Comparison of ENCODE assay signal across 12 cellular contexts in the genomic region with DNA sequence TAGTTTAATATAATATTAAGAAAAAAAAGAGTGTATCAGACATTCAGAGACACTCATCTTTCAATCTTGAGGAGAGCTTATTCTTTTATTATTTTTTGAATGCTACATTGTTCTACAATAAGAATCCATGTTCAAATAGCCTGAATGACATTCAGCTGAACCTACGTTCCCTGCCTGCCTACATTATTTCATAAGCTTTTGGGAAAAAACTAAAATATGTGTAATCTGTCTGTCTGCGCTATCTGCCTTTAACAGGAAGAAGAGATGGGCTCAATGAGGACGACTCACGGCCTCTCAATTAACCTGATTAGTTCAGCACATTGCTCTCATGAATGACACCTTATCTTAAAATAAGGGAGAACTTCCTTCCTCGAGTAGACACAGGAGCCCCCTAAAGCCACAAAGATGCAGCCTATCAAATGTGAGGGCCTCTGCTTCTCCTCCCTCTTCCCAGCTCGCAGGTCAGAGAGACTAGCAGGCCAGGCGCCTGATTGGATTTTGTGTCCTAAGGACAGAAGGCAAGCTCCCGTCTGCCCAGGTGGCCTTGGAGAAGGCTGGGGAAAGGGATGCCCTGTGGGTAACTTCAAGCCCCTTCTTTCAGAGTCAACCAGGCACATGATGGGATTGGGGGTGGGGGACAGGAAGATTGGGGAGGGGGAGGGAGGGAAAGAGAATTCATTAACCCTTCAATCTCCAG. TPM values are rescaled to one million over a fixed set of nuclear protein-coding genes. Genes with fewer than 3 reads are reported as not detected.
DNase-seq lines count a peak whose midpoint lies in the region; ATAC-seq, FAIRE-seq and TF ChIP-seq lines count a peak whose summit lies in the region.
"Had no signal": no experiment of that assay in that cellular context is flagged by ENCODE, and none has a peak within 500 bp of the region (broad histone marks: within the 10 kb centered on the region; RNA-seq: fewer than 3 reads in every experiment).

No MANE protein-coding gene starts in this region.

- H3K4me1 ChIP-seq in adrenal gland (replicated peaks in 1 of 2) (no peaks in the 10 kb centered on the region), skeletal muscle satellite cell (ENCODE audit: control insufficient read depth, insufficient read depth, low read length) (peaks cover 45% of the 10 kb centered on the region), HepG2 (ENCODE audit: insufficient read depth, low read length) (no peaks in the 10 kb centered on the region)

- no peak for ATAC-seq in HepG2
- ATAC-seq: activated naive CD8-positive, alpha-beta T cell treated with anti-CD3 and anti-CD28 coated beads, Interleukin-2, amount 50 U/mL, for 24 hours had no signal

- H3K4me2 ChIP-seq in skeletal muscle satellite cell (ENCODE audit: low read length) = peak overlapping the region; percentile 71
- H3K4me2 ChIP-seq in HepG2 (ENCODE audit: low read depth, low read length) = no peak overlapping the region

- POLR2A ChIA-PET in HepG2 (lab: Yijun Ruan, JAX) = no interaction called here

- no peak overlapping the region for H2AFZ ChIP-seq in HepG2 (ENCODE audit: low read length)

- no peaks in the 10 kb centered on the region for H3K27me3 ChIP-seq in adrenal gland
- H3K27me3 ChIP-seq in skeletal muscle satellite cell (ENCODE audit: control insufficient read depth, insufficient read depth, low read length) = no peaks in the 10 kb centered on the region
- H3K27me3 ChIP-seq in HepG2 (ENCODE audit: control insufficient read depth in 1 of 2, insufficient read depth in 2 of 2, low read length in 2 of 2) = peaks cover 0 to 17% of the 10 kb centered on the region in 2 experiments; a peak in 1 of 5 replicates

- no peaks in the 10 kb centered on the region for H4K20me1 ChIP-seq in HepG2 (ENCODE audit: insufficient read depth, low read length)

- no TSS peak for BruUV-seq in HepG2 (replicated peaks; lab: Mats Ljungman, UMichigan)

- DNase-seq in ELF-1 (ENCODE audit: low read depth, low spot score) (peak; percentile 41), adrenal gland (no peak), iPS DF 19.7 (ENCODE audit: low read depth, low spot score) (peak; percentile 33), foreskin melanocyte (no peak), head of caudate nucleus (no peak), NCI-H187 treated with DMSO at 0.1 percent for 48 hours (lab: John Stamatoyannopoulos, UW) (no peak), HepG2 (ENCODE audit: low spot score) (no peak)
- DNase-seq: activated CD4-positive, alpha-beta memory T cell treated with anti-CD3 and anti-CD28 coated beads for 36 hours; activated naive CD8-positive, alpha-beta T cell treated with anti-CD3 and anti-CD28 coated beads, Interleukin-2, amount 50 U/mL, for 24 hours; Calu3; NCI-H1417 had no signal

- no peak for TF ChIP-seq EP300 in HepG2 (IDR thresholded peaks at IDR 0.05; ENCODE audit: low read depth in 2 of 2, low read length in 2 of 2)
- no peak for TF ChIP-seq EP300 in HepG2 (CRISPR knock-in tag; IDR thresholded peaks at IDR 0.05; ENCODE audit: borderline replicate concordance)

- CTCF ChIA-PET in HepG2 (lab: Yijun Ruan, JAX; ENCODE audit: low intra/inter-chr PET ratio, low total read pairs) = no interaction called here

- intact Hi-C loops in adrenal gland (cut with DNase I) (no loop called here), head of caudate nucleus (cut with DNase I) (no loop called here), HepG2 (cut with micrococcal nuclease; ENCODE audit: unreplicated experiment) (no loop called here)

- WGBS in adrenal gland, 4 donors = 41 to 45% (median 44%) methylated on average over 8 of the region's 8 CpGs
- 17% methylated on average over 7 of the region's 8 CpGs for WGBS in HepG2 (ENCODE audit: low lambda C conversion rate)

- H3K36me3 ChIP-seq in adrenal gland (replicated peaks in 1 of 2) (no peaks in the 10 kb centered on the region), skeletal muscle satellite cell (ENCODE audit: insufficient read depth, low read length) (no peaks in the 10 kb centered on the region), HepG2 (replicated peaks in 1 of 2; ENCODE audit: control insufficient read depth in 1 of 2, insufficient read depth in 2 of 2, low read length in 2 of 2) (no peaks in the 10 kb centered on the region)

- H3K9me3 ChIP-seq in adrenal gland (replicated peaks in 1 of 3) (no peaks in the 10 kb centered on the region), skeletal muscle satellite cell (replicated peaks; ENCODE audit: low read length) (no peaks in the 10 kb centered on the region), HepG2 (ENCODE audit: low read length) (no peaks in the 10 kb centered on the region)

- H3K79me2 ChIP-seq in HepG2 (ENCODE audit: insufficient read depth, low read length) = no peaks in the 10 kb centered on the region

- no peak for TF ChIP-seq RAD21 in HepG2 (CRISPR knock-in tag; IDR thresholded peaks at IDR 0.05)

- H3K27ac ChIP-seq in adrenal gland = peak overlapping the region in 3 of 5 donors; percentile 32 to 61 (median 55)
- no peak overlapping the region for H3K27ac ChIP-seq in HepG2 (ENCODE audit: extremely low read length, insufficient read depth, low read length)

- H3K4me3 ChIP-seq in adrenal gland = peak overlapping the region in 1 of 4 donors; percentile 22
- peak overlapping the region; percentile 44 for H3K4me3 ChIP-seq in skeletal muscle satellite cell (ENCODE audit: low read length)
- no peak overlapping the region for H3K4me3 ChIP-seq in HepG2 (replicated peaks in 1 of 3; ENCODE audit: insufficient read depth in 1 of 3, low read depth in 2 of 3, low read length in 3 of 3)

- TF ChIP-seq POLR2A in adrenal gland (IDR thresholded peaks at IDR 0.05) = no peak
- no peak for TF ChIP-seq POLR2A in HepG2 (IDR thresholded peaks at IDR 0.05; ENCODE audit: insufficient read depth in 1 of 2, low read depth in 2 of 2, low read length in 2 of 2)

- FAIRE-seq in HepG2 (lab: Jason Lieb, UNC) = no peak

- in situ Hi-C loops in HepG2 (cut with HindIII; ENCODE audit: extremely low pct_ligation_motif_present, low pct_unique_long_range_greater_than_20kb) = no loop called here

- no peak for TF ChIP-seq CTCF in adrenal gland (IDR thresholded peaks at IDR 0.05)
- no peak for TF ChIP-seq CTCF in HepG2 (CRISPR knock-in tag; IDR thresholded peaks at IDR 0.05)

- H3K9ac ChIP-seq in skeletal muscle satellite cell (ENCODE audit: low read depth, low read length) (peak overlapping the region; percentile 75), HepG2 (ENCODE audit: insufficient read depth, low read depth, low read length) (no peak overlapping the region)

TF ChIP-seq in HepG2, 621 proteins besides CTCF, POLR2A, EP300 and RAD21 (continues in another document):
- TF ChIP-seq GABPA (IDR thresholded peaks at IDR 0.05; ENCODE audit: low read depth, low read length) (no peak), GABPA (CRISPR knock-in tag; IDR thresholded peaks at IDR 0.05; ENCODE audit: low read depth) (no peak), SMC3 (IDR thresholded peaks at IDR 0.05; ENCODE audit: low read length) (no peak), NCOR1 (IDR thresholded peaks at IDR 0.05; ENCODE audit: borderline replicate concordance, low read length) (no peak), ATF7-NPFF (CRISPR knock-in tag; IDR thresholded peaks at IDR 0.05; ENCODE audit: low read depth) (no peak), ZNF138 (CRISPR knock-in tag; IDR thresholded peaks at IDR 0.05; ENCODE audit: low read depth) (no peak)
- TF ChIP-seq, protein P1, sequence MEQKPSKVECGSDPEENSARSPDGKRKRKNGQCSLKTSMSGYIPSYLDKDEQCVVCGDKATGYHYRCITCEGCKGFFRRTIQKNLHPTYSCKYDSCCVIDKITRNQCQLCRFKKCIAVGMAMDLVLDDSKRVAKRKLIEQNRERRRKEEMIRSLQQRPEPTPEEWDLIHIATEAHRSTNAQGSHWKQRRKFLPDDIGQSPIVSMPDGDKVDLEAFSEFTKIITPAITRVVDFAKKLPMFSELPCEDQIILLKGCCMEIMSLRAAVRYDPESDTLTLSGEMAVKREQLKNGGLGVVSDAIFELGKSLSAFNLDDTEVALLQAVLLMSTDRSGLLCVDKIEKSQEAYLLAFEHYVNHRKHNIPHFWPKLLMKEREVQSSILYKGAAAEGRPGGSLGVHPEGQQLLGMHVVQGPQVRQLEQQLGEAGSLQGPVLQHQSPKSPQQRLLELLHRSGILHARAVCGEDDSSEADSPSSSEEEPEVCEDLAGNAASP (CRISPR knock-in tag; IDR thresholded peaks at IDR 0.05; ENCODE audit: borderline replicate concordance) = no peak

RNA-seq across cellular contexts. Expression of gene EBF1, which starts 37.7 kb away (rescaled TPM):
- total RNA-seq in adrenal gland = 10 to 100 TPM in 2 of 8 donors, 1 to 10 TPM in 6; 4.0 to 12.2 (median 8.2) TPM
- 1 to 10 TPM; 2.6 to 7.3 (median 5.2) TPM for polyA plus RNA-seq in adrenal gland
- 20.0 and 21.2 TPM in 2 replicates for total RNA-seq in skeletal muscle satellite cell (2012; rRNA removed)
- total RNA-seq in HepG2 (2016; rRNA removed; fragmentation: Illumina TruSeq; extraction: Trizol) = not detected in 2 replicates
- total RNA-seq in HepG2 (2016; cell fraction: cytosol; rRNA removed; fragmentation: Illumina TruSeq; extraction: Trizol; ENCODE audit: low read depth) = not detected in 2 replicates
- total RNA-seq in HepG2 (2016; cell fraction: insoluble cytoplasmic fraction; rRNA removed; fragmentation: Illumina TruSeq; extraction: Trizol) = not detected in 2 replicates
- total RNA-seq in HepG2 (2016; cell fraction: membrane; rRNA removed; fragmentation: Illumina TruSeq; extraction: Trizol) = not detected in 2 replicates
- not detected in 2 replicates for total RNA-seq in HepG2 (2016; cell fraction: nucleus; rRNA removed; fragmentation: Illumina TruSeq; extraction: Trizol)
- not detected in 2 replicates for polyA plus RNA-seq in HepG2 (2011; rRNA removed)
- not detected in 2 replicates for polyA plus RNA-seq in HepG2 (2011; cell fraction: cytosol; rRNA removed)
- not detected in 2 replicates for polyA plus RNA-seq in HepG2 (2011; cell fraction: nucleus; rRNA removed)
- not detected in 2 replicates for polyA plus RNA-seq in HepG2 (2012)
- not detected in 2 replicates for polyA plus RNA-seq in HepG2 (2016; cell fraction: cytosol; fragmentation: Illumina TruSeq; extraction: Trizol; ENCODE audit: low read depth)
- not detected in 2 replicates for polyA plus RNA-seq in HepG2 (2016; cell fraction: insoluble cytoplasmic fraction; fragmentation: Illumina TruSeq; extraction: Trizol; ENCODE audit: low read depth)
- polyA plus RNA-seq in HepG2 (2016; cell fraction: membrane; fragmentation: Illumina TruSeq; extraction: Trizol; ENCODE audit: low read depth) = not detected in 2 replicates
- polyA plus RNA-seq in HepG2 (2016; cell fraction: nucleus; fragmentation: Illumina TruSeq; extraction: Trizol; ENCODE audit: insufficient read depth, low read depth) = not detected in 2 replicates
- 0.14 TPM in 1 of 2 replicates, not detected in the other for polyA minus RNA-seq in HepG2 (2011; rRNA and poly(A)+ RNA removed; ENCODE audit: low replicate concordance)
- not detected in 2 replicates for polyA minus RNA-seq in HepG2 (2011; cell fraction: cytosol; rRNA and poly(A)+ RNA removed)
- not detected in 2 replicates for polyA minus RNA-seq in HepG2 (2011; cell fraction: nucleus; rRNA and poly(A)+ RNA removed)
- total RNA-seq: activated CD4-positive, alpha-beta memory T cell treated with anti-CD3 and anti-CD28 coated beads for 36 hours; Calu3 had no signal

Comparison
In these comparisons a context has a peak if more than half of its experiments do, and no peak if none do; other contexts are left out.
1. DNase-seq: peak in ELF-1 (single experiment) and iPS DF 19.7 (single experiment); none in adrenal gland (0 of 7), foreskin melanocyte (single experiment), head of caudate nucleus (0 of 42), NCI-H187 treated with DMSO at 0.1 percent for 48 hours (single experiment) and HepG2 (single experiment).